Comparison of ENCODE assay signal across 1 cellular context in the genomic region with DNA sequence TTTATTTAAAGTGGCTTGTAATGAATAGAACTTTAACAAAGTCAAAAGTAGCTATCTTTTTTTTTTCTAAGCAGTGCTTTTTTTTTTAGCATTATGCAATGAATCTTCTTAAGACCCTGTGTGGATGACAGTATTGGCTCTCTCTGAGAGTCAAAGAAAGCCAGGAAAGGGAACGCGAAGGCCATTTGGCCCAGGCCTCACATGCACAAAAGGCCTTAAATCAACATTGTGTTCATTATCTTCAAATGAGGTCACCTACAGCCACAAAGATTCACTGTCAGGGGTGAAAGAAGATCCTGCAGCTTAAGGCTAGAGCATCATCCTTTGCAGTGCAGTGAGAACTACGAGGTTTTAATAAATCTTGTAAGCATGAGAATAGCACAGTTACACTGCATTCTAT.
TF ChIP-seq lines count a peak whose summit lies in the region.

No MANE protein-coding gene starts in this region.

TF ChIP-seq in WTC11, 78 proteins besides CTCF, POLR2A, EP300 and RAD21 (continued from another document):
- TF ChIP-seq ZNF671 (CRISPR knock-in tag; IDR thresholded peaks at IDR 0.05) (no peak), AFF4 (CRISPR knock-in tag; IDR thresholded peaks at IDR 0.05; ENCODE audit: borderline replicate concordance) (no peak), AR (CRISPR knock-in tag; IDR thresholded peaks at IDR 0.05) (no peak), RORB (CRISPR knock-in tag; IDR thresholded peaks at IDR 0.05) (no peak), ZNF423 (CRISPR knock-in tag; IDR thresholded peaks at IDR 0.05) (no peak)
- TF ChIP-seq, protein P1, sequence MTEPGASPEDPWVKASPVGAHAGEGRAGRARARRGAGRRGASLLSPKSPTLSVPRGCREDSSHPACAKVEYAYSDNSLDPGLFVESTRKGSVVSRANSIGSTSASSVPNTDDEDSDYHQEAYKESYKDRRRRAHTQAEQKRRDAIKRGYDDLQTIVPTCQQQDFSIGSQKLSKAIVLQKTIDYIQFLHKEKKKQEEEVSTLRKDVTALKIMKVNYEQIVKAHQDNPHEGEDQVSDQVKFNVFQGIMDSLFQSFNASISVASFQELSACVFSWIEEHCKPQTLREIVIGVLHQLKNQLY (CRISPR knock-in tag; IDR thresholded peaks at IDR 0.05) = no peak
- TF ChIP-seq, protein P2, sequence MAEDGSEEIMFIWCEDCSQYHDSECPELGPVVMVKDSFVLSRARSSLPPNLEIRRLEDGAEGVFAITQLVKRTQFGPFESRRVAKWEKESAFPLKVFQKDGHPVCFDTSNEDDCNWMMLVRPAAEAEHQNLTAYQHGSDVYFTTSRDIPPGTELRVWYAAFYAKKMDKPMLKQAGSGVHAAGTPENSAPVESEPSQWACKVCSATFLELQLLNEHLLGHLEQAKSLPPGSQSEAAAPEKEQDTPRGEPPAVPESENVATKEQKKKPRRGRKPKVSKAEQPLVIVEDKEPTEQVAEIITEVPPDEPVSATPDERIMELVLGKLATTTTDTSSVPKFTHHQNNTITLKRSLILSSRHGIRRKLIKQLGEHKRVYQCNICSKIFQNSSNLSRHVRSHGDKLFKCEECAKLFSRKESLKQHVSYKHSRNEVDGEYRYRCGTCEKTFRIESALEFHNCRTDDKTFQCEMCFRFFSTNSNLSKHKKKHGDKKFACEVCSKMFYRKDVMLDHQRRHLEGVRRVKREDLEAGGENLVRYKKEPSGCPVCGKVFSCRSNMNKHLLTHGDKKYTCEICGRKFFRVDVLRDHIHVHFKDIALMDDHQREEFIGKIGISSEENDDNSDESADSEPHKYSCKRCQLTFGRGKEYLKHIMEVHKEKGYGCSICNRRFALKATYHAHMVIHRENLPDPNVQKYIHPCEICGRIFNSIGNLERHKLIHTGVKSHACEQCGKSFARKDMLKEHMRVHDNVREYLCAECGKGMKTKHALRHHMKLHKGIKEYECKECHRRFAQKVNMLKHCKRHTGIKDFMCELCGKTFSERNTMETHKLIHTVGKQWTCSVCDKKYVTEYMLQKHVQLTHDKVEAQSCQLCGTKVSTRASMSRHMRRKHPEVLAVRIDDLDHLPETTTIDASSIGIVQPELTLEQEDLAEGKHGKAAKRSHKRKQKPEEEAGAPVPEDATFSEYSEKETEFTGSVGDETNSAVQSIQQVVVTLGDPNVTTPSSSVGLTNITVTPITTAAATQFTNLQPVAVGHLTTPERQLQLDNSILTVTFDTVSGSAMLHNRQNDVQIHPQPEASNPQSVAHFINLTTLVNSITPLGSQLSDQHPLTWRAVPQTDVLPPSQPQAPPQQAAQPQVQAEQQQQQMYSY (CRISPR knock-in tag; IDR thresholded peaks at IDR 0.05) = no peak
TF ChIP-seq in WTC11: peak in this region for 0.
